Comparison of ENCODE assay signal across 12 cellular contexts in the genomic region with DNA sequence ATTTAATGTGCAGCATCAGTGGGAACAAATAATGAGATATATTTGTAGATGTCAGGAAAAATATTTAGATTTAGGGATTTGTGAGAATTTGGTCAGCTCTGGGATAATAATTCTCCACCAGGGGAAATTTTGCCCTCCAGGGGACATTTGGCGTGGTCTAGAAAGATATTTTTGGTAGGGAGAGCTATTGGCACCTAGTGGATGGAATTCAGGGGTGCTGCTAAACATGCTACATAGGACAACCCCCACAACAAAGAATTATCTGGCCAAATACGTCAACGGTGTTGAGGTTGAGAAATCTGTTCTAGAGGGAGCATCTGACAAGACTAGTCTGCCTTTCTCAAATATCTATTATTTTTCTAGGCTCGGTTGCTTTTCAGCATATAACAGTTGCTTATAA. TPM values are rescaled to one million over a fixed set of nuclear protein-coding genes. Genes with fewer than 3 reads are reported as not detected.
A peak's percentile ranks its signal among the peaks of the same experiment; 100 is the strongest.
DNase-seq lines count a peak whose midpoint lies in the region; ATAC-seq and TF ChIP-seq lines count a peak whose summit lies in the region.
"Had no signal": no experiment of that assay in that cellular context is flagged by ENCODE, and none has a peak within 500 bp of the region (broad histone marks: within the 10 kb centered on the region; RNA-seq: fewer than 3 reads in every experiment).

No MANE protein-coding gene starts in this region.

- no peak overlapping the region for H3K27ac Mint-ChIP-seq in CD4-positive, CD25-positive, alpha-beta regulatory T cell
- peak overlapping the region in 1 of 3 experiments; percentile 15 for H3K27ac Mint-ChIP-seq in nephron
- H3K27ac Mint-ChIP-seq: nephron progenitor cell; stimulated activated naive CD8-positive, alpha-beta T cell treated with anti-CD3 and anti-CD28 coated beads, Interleukin-15, Interleukin-2, amounts not matched to agents 100 ng/mL and 50 ng/mL, for 24 hours had no signal

- no peak overlapping the region for H3K4me3 ChIP-seq in CD4-positive, CD25-positive, alpha-beta regulatory T cell (ENCODE audit: low read depth, low read length)
- H3K4me3 ChIP-seq in HUES48 (ENCODE audit: low read depth, low read length) (peak overlapping the region; percentile 98; the same call in 1 of the 2 replicates), mammary epithelial cell (replicated peaks in 1 of 3; ENCODE audit: insufficient read depth in 1 of 3, low read depth in 2 of 3, low read length in 3 of 3) (peak overlapping the region; percentile 30 to 90 (median 82))
- H3K4me3 ChIP-seq: SK-N-MC had no signal

- H3K9ac ChIP-seq in HUES48 (ENCODE audit: low read depth, low read length) (no peak overlapping the region), mammary epithelial cell (ENCODE audit: insufficient read depth, low read length) (no peak overlapping the region)

- peaks cover 12 to 48% (median 32%) of the 10 kb centered on the region in 4 donors for H3K4me1 Mint-ChIP-seq in CD4-positive, CD25-positive, alpha-beta regulatory T cell
- H3K4me1 Mint-ChIP-seq in nephron = peaks cover 36% of the 10 kb centered on the region

- peak overlapping the region; percentile 68 for H2AFZ ChIP-seq in mammary epithelial cell (ENCODE audit: low read depth, low read length)

- H3K27me3 Mint-ChIP-seq in CD4-positive, CD25-positive, alpha-beta regulatory T cell = no peaks in the 10 kb centered on the region
- no peaks in the 10 kb centered on the region for H3K27me3 Mint-ChIP-seq in nephron (ENCODE audit: low read depth)
- H3K27me3 Mint-ChIP-seq: central memory CD8-positive, alpha-beta T cell; stimulated activated naive CD8-positive, alpha-beta T cell treated with anti-CD3 and anti-CD28 coated beads, Interleukin-15, Interleukin-2, amounts not matched to agents 100 ng/mL and 50 ng/mL, for 24 hours had no signal

- H4K20me1 ChIP-seq in mammary epithelial cell (ENCODE audit: insufficient read depth, low read length) = no peaks in the 10 kb centered on the region

- TF ChIP-seq CTCF in mammary epithelial cell (conservative IDR thresholded peaks at IDR 0.05 in 1 of 2, IDR thresholded peaks at IDR 0.05 in 1 of 2; ENCODE audit: extremely low read depth in 1 of 2, insufficient read depth in 1 of 2, low read depth in 1 of 2, low read length in 2 of 2) = peak; percentile 63 to 69
- TF ChIP-seq CTCF in nephron (IDR thresholded peaks at IDR 0.05; ENCODE audit: unreplicated experiment in 3 of 3) = peak in 1 of 3 experiments; percentile 19

- H3K27ac ChIP-seq in CD4-positive, CD25-positive, alpha-beta regulatory T cell (ENCODE audit: insufficient read depth, low read length, poor library complexity, severe bottlenecking) = no peak overlapping the region
- H3K27ac ChIP-seq in HUES48 (ENCODE audit: low read depth, low read length) (no peak overlapping the region), mammary epithelial cell (ENCODE audit: insufficient read depth, low read depth, low read length) (peak overlapping the region; percentile 97)
- H3K27ac ChIP-seq: SK-N-MC had no signal

- CTCF ChIA-PET in mammary epithelial cell (lab: Charles Lee; ENCODE audit: low non-redundant PET) = interaction anchor here (0.5 to 0.7 kb wide), 4 partner anchors 13 to 31 kb away, joined by 3 to 4 read pairs (median 4); no protein-coding TSS in a partner anchor

- no peaks in the 10 kb centered on the region for H3K27me3 ChIP-seq in CD4-positive, CD25-positive, alpha-beta regulatory T cell (ENCODE audit: control insufficient read depth, insufficient read depth, low read length)
- H3K27me3 ChIP-seq in HUES48 (ENCODE audit: control insufficient read depth, insufficient read depth, low read length) (no peaks in the 10 kb centered on the region), mammary epithelial cell (ENCODE audit: insufficient read depth, low read length) (no peaks in the 10 kb centered on the region)

- H3K36me3 ChIP-seq in CD4-positive, CD25-positive, alpha-beta regulatory T cell (ENCODE audit: control insufficient read depth, insufficient read depth, low read length) = no peaks in the 10 kb centered on the region
- H3K36me3 ChIP-seq in HUES48 (ENCODE audit: control insufficient read depth, insufficient read depth, low read length) (no peaks in the 10 kb centered on the region), mammary epithelial cell (ENCODE audit: insufficient read depth, low read length) (no peaks in the 10 kb centered on the region)

- no peaks in the 10 kb centered on the region for H3K9me3 ChIP-seq in CD4-positive, CD25-positive, alpha-beta regulatory T cell (ENCODE audit: control insufficient read depth in 2 of 2, low read length in 2 of 2)
- no peaks in the 10 kb centered on the region for H3K9me3 ChIP-seq in HUES48 (ENCODE audit: control insufficient read depth, insufficient read depth, low read length)
- H3K9me3 ChIP-seq in mammary epithelial cell (replicated peaks; ENCODE audit: insufficient read depth, low read length) = no peaks in the 10 kb centered on the region

- ATAC-seq in CD4-positive, CD25-positive, alpha-beta regulatory T cell (ENCODE audit: low read depth in 2 of 2) = no peak

- no peaks in the 10 kb centered on the region for H3K9me3 Mint-ChIP-seq in CD4-positive, CD25-positive, alpha-beta regulatory T cell
- no peaks in the 10 kb centered on the region for H3K9me3 Mint-ChIP-seq in nephron
- H3K9me3 Mint-ChIP-seq: central memory CD8-positive, alpha-beta T cell; nephron progenitor cell; stimulated activated naive CD8-positive, alpha-beta T cell treated with anti-CD3 and anti-CD28 coated beads, Interleukin-15, Interleukin-2, amounts not matched to agents 100 ng/mL and 50 ng/mL, for 24 hours had no signal

- in situ Hi-C loops in mammary epithelial cell (cut with MboI; ENCODE audit: low sequenced_read_pairs in 2 of 2) = loop anchor here in 1 of 2 donors (10.0 kb wide), 1 partner anchor 82 kb away; no protein-coding TSS in a partner anchor

- intact Hi-C loops in mammary epithelial cell (cut with micrococcal nuclease) = no loop called here

- no peak for DNase-seq in CD4-positive, CD25-positive, alpha-beta regulatory T cell
- DNase-seq in mammary epithelial cell (peak; percentile 64), NCI-H1105 treated with DMSO at 0.1 percent for 48 hours (lab: John Stamatoyannopoulos, UW) (no peak), RPMI8226 (no peak), SHP77 treated with DMSO at 0.1 percent for 48 hours (lab: John Stamatoyannopoulos, UW) (no peak), NCI-H1436 (lab: John Stamatoyannopoulos, UW) (no peak)
- DNase-seq: nephron progenitor cell had no signal

- H3K4me3 Mint-ChIP-seq in CD4-positive, CD25-positive, alpha-beta regulatory T cell = peak overlapping the region in 3 of 4 donors; percentile 33 to 62 (median 53)
- peak overlapping the region; percentile 18 to 71 (median 58) for H3K4me3 Mint-ChIP-seq in nephron
- H3K4me3 Mint-ChIP-seq: central memory CD8-positive, alpha-beta T cell; nephron progenitor cell; stimulated activated naive CD8-positive, alpha-beta T cell treated with anti-CD3 and anti-CD28 coated beads, Interleukin-15, Interleukin-2, amounts not matched to agents 100 ng/mL and 50 ng/mL, for 24 hours had no signal

- no TSS peak for BruUV-seq in mammary epithelial cell (replicated peaks; lab: Mats Ljungman, UMichigan)

- peak overlapping the region; percentile 96 for H3K4me2 ChIP-seq in mammary epithelial cell (ENCODE audit: insufficient read depth, low read depth, low read length)

- peaks cover 43% of the 10 kb centered on the region for H3K4me1 ChIP-seq in CD4-positive, CD25-positive, alpha-beta regulatory T cell (ENCODE audit: control insufficient read depth, insufficient read depth, low read length, poor library complexity, severe bottlenecking)
- H3K4me1 ChIP-seq in HUES48 (ENCODE audit: control insufficient read depth, insufficient read depth, low read length) (peaks cover 16% of the 10 kb centered on the region), mammary epithelial cell (ENCODE audit: insufficient read depth, low read length) (peaks cover 25% of the 10 kb centered on the region)

- H3K79me2 ChIP-seq in mammary epithelial cell (ENCODE audit: insufficient read depth, low read length) = peaks cover 80% of the 10 kb centered on the region

- dilution Hi-C loops in mammary epithelial cell (cut with HindIII; ENCODE audit: low sequenced_read_pairs) = no loop called here

- H3K36me3 Mint-ChIP-seq in CD4-positive, CD25-positive, alpha-beta regulatory T cell = peaks cover under 1% of the 10 kb centered on the region
- H3K36me3 Mint-ChIP-seq in nephron (ENCODE audit: low read depth) = peaks cover under 1% of the 10 kb centered on the region

- 0% methylated on average over 4 of the region's 4 CpGs for WGBS in mammary epithelial cell (ENCODE audit: low coverage, missing lambda C conversion rate)

RNA-seq across cellular contexts. Expression of a gene that starts 2.1 kb away (rescaled TPM):
- 33.3 TPM for total RNA-seq in CD4-positive, CD25-positive, alpha-beta regulatory T cell
- polyA plus RNA-seq in CD4-positive, CD25-positive, alpha-beta regulatory T cell = 10 to 100 TPM; 61.1 to 83.0 (median 70.1) TPM
- total RNA-seq in mammary epithelial cell = 100 to 1,000 TPM in 1 of 2 donors, 10 to 100 TPM in 1; 87.9 to 120 TPM
- 68.7 TPM for polyA plus RNA-seq in mammary epithelial cell
- 39.9 TPM for polyA minus RNA-seq in mammary epithelial cell

RNA-seq across cellular contexts. Expression of a gene that starts 2.5 kb away (rescaled TPM):
- total RNA-seq in CD4-positive, CD25-positive, alpha-beta regulatory T cell = 24.3 TPM
- 10 to 100 TPM; 23.7 to 39.3 (median 29.0) TPM for polyA plus RNA-seq in CD4-positive, CD25-positive, alpha-beta regulatory T cell
- 10 to 100 TPM; 30.2 to 34.3 TPM for total RNA-seq in mammary epithelial cell
- 23.8 TPM for polyA plus RNA-seq in mammary epithelial cell
- 22.9 TPM for polyA minus RNA-seq in mammary epithelial cell
